ENCODE assay signal across 13 cellular contexts in genomic region chr6:35181313-35181932, GRCh38. TPM values are rescaled to one million over a fixed set of nuclear protein-coding genes. Genes with fewer than 3 reads are reported as not detected.
A peak's percentile ranks its signal among the peaks of the same experiment; 100 is the strongest.
DNase-seq lines count a peak whose midpoint lies in the region; ATAC-seq, FAIRE-seq and TF ChIP-seq lines count a peak whose summit lies in the region.
"Had no signal": no experiment of that assay in that cellular context is flagged by ENCODE, and none has a peak within 500 bp of the region (broad histone marks: within the 10 kb centered on the region; RNA-seq: fewer than 3 reads in every experiment).

No MANE protein-coding gene starts in this region.

- TF ChIP-seq CTCF in PC-3 (conservative IDR thresholded peaks at IDR 0.05; ENCODE audit: low read depth, low read length): no peak
- TF ChIP-seq CTCF in esophagus squamous epithelium (IDR thresholded peaks at IDR 0.05): no peak
- no peak for TF ChIP-seq CTCF in parathyroid adenoma (IDR thresholded peaks at IDR 0.05)

- H3F3A ChIP-seq in PC-3 (ENCODE audit: low read length, unreplicated experiment): no peaks in the 10 kb centered on the region

- H4K20me1 ChIP-seq in PC-3 (ENCODE audit: low read length): no peaks in the 10 kb centered on the region

- no peak for FAIRE-seq in GM12892 (lab: Jason Lieb, UNC)

- H3K9me3 ChIP-seq in PC-3 (ENCODE audit: low read length): no peaks in the 10 kb centered on the region
- H3K9me3 ChIP-seq in esophagus squamous epithelium: no peaks in the 10 kb centered on the region
- H3K9me3 ChIP-seq in parathyroid adenoma (ENCODE audit: control insufficient read depth, low read length): no peaks in the 10 kb centered on the region

- POLR2A ChIA-PET in PC-3 (lab: Charles Lee; ENCODE audit: unreplicated experiment): no interaction called here

- no peaks in the 10 kb centered on the region for H3K27me3 ChIP-seq in PC-3 (ENCODE audit: low read length)
- H3K27me3 ChIP-seq in esophagus squamous epithelium: no peaks in the 10 kb centered on the region
- H3K27me3 ChIP-seq in parathyroid adenoma (ENCODE audit: control insufficient read depth, insufficient read depth, low read length): no peaks in the 10 kb centered on the region

- H3K9ac ChIP-seq in PC-3 (ENCODE audit: low read length) (0 out of 2 replicates have a peak overlapping the region, but pooled peaks have one; percentile 29), parathyroid adenoma (no peak overlapping the region)

- H3K79me2 ChIP-seq in PC-3 (ENCODE audit: low read length) (no peaks in the 10 kb centered on the region), parathyroid adenoma (no peaks in the 10 kb centered on the region)

- no peak overlapping the region for H3K4me3 ChIP-seq in PC-3 (ENCODE audit: low read length)
- H3K4me3 ChIP-seq in esophagus squamous epithelium: peak overlapping the region in 2 of 4 donors; percentile 21 to 51
- no peak overlapping the region for H3K4me3 ChIP-seq in parathyroid adenoma (ENCODE audit: low read depth, low read length)

- peak overlapping the region; percentile 65 for H3K27ac ChIP-seq in PC-3 (ENCODE audit: low read length)
- peak overlapping the region in 3 of 4 donors; percentile 17 to 46 (median 42) for H3K27ac ChIP-seq in esophagus squamous epithelium
- no peak overlapping the region for H3K27ac ChIP-seq in parathyroid adenoma

- WGBS in esophagus squamous epithelium, 2 donors: 46 to 55% methylated on average over 5 of the region's 5 CpGs

- DNase-seq in Caki2 (ENCODE audit: low read depth) (peak; percentile 12), PC-3 (peak; percentile 61), esophagus squamous epithelium (lab: John Stamatoyannopoulos, UW) (no peak), C1 segment of cervical spinal cord (lab: John Stamatoyannopoulos, UW) (no peak), GM12892 (ENCODE audit: insufficient read length) (no peak), COLO668 (lab: John Stamatoyannopoulos, UW; ENCODE audit: unreplicated experiment) (no peak)
- DNase-seq in stimulated activated naive CD4-positive, alpha-beta T cell (lab: John Stamatoyannopoulos, UW): no peak
- DNase-seq: activated CD4-positive, alpha-beta memory T cell treated with anti-CD3 and anti-CD28 coated beads, Interleukin-2, amount 10 ng/mL, durations not matched to agents 7 days and 5 days; cerebellar nuclear complex; MV-4-11; SHP77; stimulated activated CD4-positive, alpha-beta T cell treated with anti-CD3 and anti-CD28 coated beads, Interleukin-2, amount 100 ng/mL, for 48 hours had no signal

- intact Hi-C loops in PC-3 (cut with micrococcal nuclease): no loop called here
- intact Hi-C loops in esophagus squamous epithelium (cut with DNase I): no loop called here

- H3K4me1 ChIP-seq in PC-3 (ENCODE audit: insufficient read depth, low read length) (peaks cover 69% of the 10 kb centered on the region), esophagus squamous epithelium (peaks cover 12 to 41% (median 13%) of the 10 kb centered on the region in 3 donors), parathyroid adenoma (peaks cover 4% of the 10 kb centered on the region)

- BruUV-seq in PC-3 (replicated peaks; lab: Mats Ljungman, UMichigan): no TSS peak

- H2AFZ ChIP-seq in PC-3 (ENCODE audit: low read length) (peak overlapping the region; percentile 15; the same call in 1 of the 2 replicates), parathyroid adenoma (peak overlapping the region; percentile 9)

- TF ChIP-seq POLR2A in esophagus squamous epithelium (IDR thresholded peaks at IDR 0.05): no peak
- no peak for TF ChIP-seq POLR2A in GM12892 (IDR thresholded peaks at IDR 0.05; ENCODE audit: low read depth, low read length)

- H3K36me3 ChIP-seq in PC-3 (ENCODE audit: low read depth, low read length) (no peaks in the 10 kb centered on the region), esophagus squamous epithelium (no peaks in the 10 kb centered on the region), parathyroid adenoma (ENCODE audit: control insufficient read depth, insufficient read depth, low read length) (no peaks in the 10 kb centered on the region)

- in situ Hi-C loops in Caki2 (cut with HindIII; ENCODE audit: low pct_unique_long_range_greater_than_20kb, low sequenced_read_pairs): no loop called here

- H3K9me2 ChIP-seq in PC-3 (replicated peaks; ENCODE audit: low read length): no peaks in the 10 kb centered on the region

- ATAC-seq in PC-3: no peak

- H3K4me2 ChIP-seq in PC-3 (ENCODE audit: low read length) (peak overlapping the region; percentile 59), parathyroid adenoma (ENCODE audit: low read length) (no peak overlapping the region)

- CTCF ChIA-PET in PC-3 (lab: Charles Lee): no interaction called here

RNA-seq across cellular contexts. Expression of gene SCUBE3, which starts 32.3 kb away (rescaled TPM):
- total RNA-seq in Caki2 (2014; rRNA removed; shearing (Covaris generic); ENCODE audit: low replicate concordance): not detected in 2 replicates
- total RNA-seq in PC-3 (2014; rRNA removed) (1.5 and 2.4 TPM in 2 replicates), esophagus squamous epithelium (under 1 TPM in 2 of 4 donors, not detected in 2; 0.03 to 0.19 TPM)
- polyA plus RNA-seq in GM12892 (2012; ENCODE audit: missing spikeins): 0.25 TPM
- total RNA-seq: activated CD4-positive, alpha-beta memory T cell treated with anti-CD3 and anti-CD28 coated beads, Interleukin-2, amount 10 ng/mL, durations not matched to agents 7 days and 5 days had no signal

RNA-seq across cellular contexts. Expression of gene TCP11, which starts 40.3 kb away (rescaled TPM):
- total RNA-seq in Caki2 (2014; rRNA removed; shearing (Covaris generic); ENCODE audit: low replicate concordance): 2.0 TPM in 1 of 2 replicates, not detected in the other
- total RNA-seq in PC-3 (2014; rRNA removed) (1.3 and 1.7 TPM in 2 replicates), esophagus squamous epithelium (under 1 TPM in 1 of 4 donors, not detected in 3; 0.64 TPM)
- not detected for polyA plus RNA-seq in GM12892 (2012; ENCODE audit: missing spikeins)
- total RNA-seq: activated CD4-positive, alpha-beta memory T cell treated with anti-CD3 and anti-CD28 coated beads, Interleukin-2, amount 10 ng/mL, durations not matched to agents 7 days and 5 days had no signal

Comparison
In these comparisons a context has a peak if more than half of its experiments do, and no peak if none do; other contexts are left out.
1. DNase-seq: peak in Caki2 (single experiment) and PC-3 (single experiment); none in esophagus squamous epithelium (single experiment), C1 segment of cervical spinal cord (0 of 14), stimulated activated naive CD4-positive, alpha-beta T cell (0 of 6), GM12892 (single experiment) and COLO668 (single experiment).